ENCODE assay signal across 8 cellular contexts in the genomic region with DNA sequence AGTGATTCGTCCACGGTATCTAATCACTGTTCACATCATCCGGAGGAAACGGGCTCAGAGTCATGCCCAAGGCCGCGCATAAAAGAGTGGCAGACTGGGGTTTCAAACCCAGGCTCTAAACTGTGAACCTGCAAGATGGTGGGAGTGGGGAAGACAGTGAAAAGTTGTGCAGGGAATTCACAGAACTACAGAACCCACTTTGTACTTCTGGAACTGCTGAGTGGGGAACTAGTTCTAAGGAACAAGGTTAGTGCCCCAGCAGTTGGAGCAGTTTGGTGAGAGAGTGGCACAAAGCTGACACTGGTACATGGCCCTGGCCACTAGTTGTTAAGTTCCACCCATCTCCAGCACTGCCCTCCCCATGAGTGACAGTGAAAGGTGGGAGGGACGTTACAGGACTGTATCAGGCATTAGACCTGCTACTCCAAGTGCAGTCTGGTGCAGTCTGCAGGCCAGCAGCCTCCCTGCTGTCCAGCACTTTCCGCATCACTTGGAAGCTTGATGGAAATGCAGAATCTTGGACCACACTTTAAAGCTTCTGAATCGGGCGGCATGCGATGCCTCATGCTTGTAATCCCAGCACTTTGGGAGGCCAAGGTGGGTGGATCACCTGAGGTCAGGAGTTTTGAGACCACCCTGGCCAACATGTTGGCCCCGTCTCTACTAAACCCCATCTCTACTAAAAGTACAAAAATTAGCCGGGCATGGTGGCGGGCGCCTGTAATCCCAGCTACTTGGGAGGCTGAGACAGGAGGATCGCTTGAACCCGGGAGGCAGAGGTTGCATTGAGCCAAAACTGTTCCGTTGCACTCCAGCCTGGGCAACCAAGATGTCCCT. TPM values are rescaled to one million over a fixed set of nuclear protein-coding genes. Genes with fewer than 3 reads are reported as not detected.
DNase-seq lines count a peak whose midpoint lies in the region; ATAC-seq and TF ChIP-seq lines count a peak whose summit lies in the region.

No MANE protein-coding gene starts in this region.

- H3K4me1 Mint-ChIP-seq in endothelial cell (ENCODE audit: unreplicated experiment) = peaks cover 23% of the 10 kb centered on the region

- H3K9ac ChIP-seq in mucosa of rectum (ENCODE audit: low read depth in 1 of 2, low read length in 2 of 2) = peak overlapping the region; percentile 85 to 95

- no peaks in the 10 kb centered on the region for H3K9me3 Mint-ChIP-seq in endothelial cell (ENCODE audit: unreplicated experiment)

- H3K36me3 ChIP-seq in MG63 (no peaks in the 10 kb centered on the region), mucosa of rectum (ENCODE audit: control insufficient read depth in 2 of 2, insufficient read depth in 2 of 2, low read length in 2 of 2) (no peaks in the 10 kb centered on the region), upper lobe of right lung (no peaks in the 10 kb centered on the region)

- peak; percentile 6 for ATAC-seq in upper lobe of right lung

- DNase-seq in NCI-H1436 (lab: John Stamatoyannopoulos, UW) (peak; percentile 34), NCI-H1436 treated with DMSO at 0.1 percent for 48 hours (lab: John Stamatoyannopoulos, UW) (no peak), MG63 (peak; percentile 30), endothelial cell (ENCODE audit: low spot score) (no peak), upper lobe of right lung (peak; percentile 64), NCI-H1048 (lab: John Stamatoyannopoulos, UW) (no peak)
- DNase-seq in activated CD4-positive, alpha-beta T cell treated with anti-CD3 and anti-CD28 coated beads for 4 hours = peak; percentile 51 to 54

- H3K4me3 ChIP-seq in MG63 (peak overlapping the region; percentile 61), mucosa of rectum (ENCODE audit: low read length in 2 of 2) (peak overlapping the region; percentile 72 to 79), upper lobe of right lung (peak overlapping the region; percentile 58)

- H3K36me3 Mint-ChIP-seq in endothelial cell (ENCODE audit: low read depth, unreplicated experiment) = peaks cover 10% of the 10 kb centered on the region

- TF ChIP-seq CTCF in endothelial cell (IDR thresholded peaks at IDR 0.05; ENCODE audit: unreplicated experiment) (no peak), upper lobe of right lung (IDR thresholded peaks at IDR 0.05) (no peak)

- no peaks in the 10 kb centered on the region for H3K9me3 ChIP-seq in MG63
- no peaks in the 10 kb centered on the region for H3K9me3 ChIP-seq in mucosa of rectum (ENCODE audit: control insufficient read depth in 2 of 2, low read length in 2 of 2)
- no peaks in the 10 kb centered on the region for H3K9me3 ChIP-seq in upper lobe of right lung

- peaks cover 15% of the 10 kb centered on the region for H3K27me3 Mint-ChIP-seq in endothelial cell (ENCODE audit: unreplicated experiment)

- H3K27ac ChIP-seq in mucosa of rectum (ENCODE audit: low read depth in 2 of 2, low read length in 2 of 2) = peak overlapping the region; percentile 95 to 99
- H3K27ac ChIP-seq in upper lobe of right lung = peak overlapping the region; percentile 92

- H3K4me1 ChIP-seq in mucosa of rectum (ENCODE audit: control insufficient read depth in 2 of 2, insufficient read depth in 2 of 2, low read length in 2 of 2) (peaks cover 19 to 20% of the 10 kb centered on the region in 2 donors), upper lobe of right lung (peaks cover 24% of the 10 kb centered on the region)

- intact Hi-C loops in upper lobe of right lung (cut with DNase I) = no loop called here

- peak overlapping the region; percentile 85 for H3K27ac Mint-ChIP-seq in endothelial cell (ENCODE audit: unreplicated experiment)

- H3K4me3 Mint-ChIP-seq in endothelial cell (ENCODE audit: unreplicated experiment) = peak overlapping the region; percentile 21

- H3K27me3 ChIP-seq in MG63 (no peaks in the 10 kb centered on the region), mucosa of rectum (ENCODE audit: control insufficient read depth in 2 of 2, insufficient read depth in 2 of 2, low read length in 2 of 2) (no peaks in the 10 kb centered on the region), upper lobe of right lung (no peaks in the 10 kb centered on the region)

RNA-seq across cellular contexts. Expression of gene C2orf42, which starts 47.3 kb away (rescaled TPM):
- total RNA-seq in MG63 (2014; rRNA removed; shearing (Covaris generic); ENCODE audit: low replicate concordance) = 5.4 and 16.7 TPM in 2 replicates
- 15.0 TPM for total RNA-seq in endothelial cell (ENCODE audit: unreplicated experiment)
- 9.6 TPM for total RNA-seq in upper lobe of right lung

RNA-seq across cellular contexts. Expression of gene PCBP1, which starts 56.3 kb away (rescaled TPM):
- 92.9 and 104 TPM in 2 replicates for total RNA-seq in MG63 (2014; rRNA removed; shearing (Covaris generic); ENCODE audit: low replicate concordance)
- total RNA-seq in endothelial cell (ENCODE audit: unreplicated experiment) = 302 TPM
- total RNA-seq in upper lobe of right lung = 337 TPM

Comparison
In these comparisons a context has a peak if more than half of its experiments do, and no peak if none do; other contexts are left out.
1. DNase-seq: peak in NCI-H1436 (single experiment), MG63 (single experiment), activated CD4-positive, alpha-beta T cell treated with anti-CD3 and anti-CD28 coated beads for 4 hours (2 of 2) and upper lobe of right lung (single experiment); none in NCI-H1436 treated with DMSO at 0.1 percent for 48 hours (single experiment), endothelial cell (single experiment) and NCI-H1048 (single experiment).
2. Peak in every context shown above with its lines, with median percentiles within 50 percentile points of each other: H3K4me3 ChIP-seq.